12 cellular contexts compared by ENCODE assay signal in genomic region chr17:8068736-8069586, GRCh38. TPM values are rescaled to one million over a fixed set of nuclear protein-coding genes. Genes with fewer than 3 reads are reported as not detected.
DNase-seq lines count a peak whose midpoint lies in the region; ATAC-seq and TF ChIP-seq lines count a peak whose summit lies in the region.
"Had no signal": no experiment of that assay in that cellular context is flagged by ENCODE, and none has a peak within 500 bp of the region (broad histone marks: within the 10 kb centered on the region; RNA-seq: fewer than 3 reads in every experiment).

No MANE protein-coding gene starts in this region.

- peaks cover 0 to 31% (median 16%) of the 10 kb centered on the region in 12 donors for H3K4me1 ChIP-seq in heart left ventricle
- H3K4me1 ChIP-seq in sigmoid colon: peaks cover 0 to 18% (median 16%) of the 10 kb centered on the region in 4 donors

- no peaks in the 10 kb centered on the region for H3K9me3 ChIP-seq in heart left ventricle
- H3K9me3 ChIP-seq in sigmoid colon: no peaks in the 10 kb centered on the region

- TF ChIP-seq EP300 in sigmoid colon (IDR thresholded peaks at IDR 0.05): no peak

- no peaks in the 10 kb centered on the region for H3K36me3 ChIP-seq in heart left ventricle
- no peaks in the 10 kb centered on the region for H3K36me3 ChIP-seq in sigmoid colon

- H3K27me3 ChIP-seq in heart left ventricle (peaks cover 19 to 46% (median 38%) of the 10 kb centered on the region in 9 donors), sigmoid colon (peaks cover 13 to 50% (median 39%) of the 10 kb centered on the region in 3 donors)

- TF ChIP-seq POLR2A in NB4 (IDR thresholded peaks at IDR 0.05; ENCODE audit: extremely low read depth, insufficient read length) (no peak), heart left ventricle (IDR thresholded peaks at IDR 0.05) (no peak), sigmoid colon (IDR thresholded peaks at IDR 0.05) (no peak)

- H3K4me3 ChIP-seq in NB4 (ENCODE audit: low read depth, low read length) (no peak overlapping the region), heart left ventricle (no peak overlapping the region), sigmoid colon (no peak overlapping the region)
- H3K4me3 ChIP-seq: coronary artery had no signal

- 72 to 80% (median 75%) methylated on average over 6 to 9 of the region's 9 CpGs for WGBS in heart left ventricle, 4 donors
- 17 to 57% methylated on average over 9 of the region's 9 CpGs for WGBS in sigmoid colon, 2 donors

- peak; percentile 49 for DNase-seq in NB4 (ENCODE audit: low read depth)
- peak in 4 of 5 donors; percentile 31 to 74 (median 54) for DNase-seq in heart left ventricle
- DNase-seq in sigmoid colon: peak; percentile 76
- DNase-seq in GM19238 (ENCODE audit: insufficient read length, low spot score): no peak
- DNase-seq in NK-92 (lab: John Stamatoyannopoulos, UW; ENCODE audit: unreplicated experiment): no peak
- DNase-seq in nucleus accumbens (lab: John Stamatoyannopoulos, UW): no peak
- DNase-seq: activated naive CD8-positive, alpha-beta T cell treated with anti-CD3 and anti-CD28 coated beads, Interleukin-2, amount 50 U/mL, for 24 hours; immature natural killer cell; RPMI8226; stimulated activated CD4-positive, alpha-beta T cell treated with anti-CD3 and anti-CD28 coated beads, Interleukin-15, amount 100 ng/mL, for 24 hours had no signal

- intact Hi-C loops in heart left ventricle (cut with DNase I) (loop anchor here in 1 of 10 donors (10.0 kb wide), 1 partner anchor 226 kb away; the partner anchor contains the start of gene SLC25A35), sigmoid colon (cut with DNase I) (no loop called here)

- TF ChIP-seq CTCF in NB4 (IDR thresholded peaks at IDR 0.05; ENCODE audit: low read depth, low read length) (no peak), heart left ventricle (IDR thresholded peaks at IDR 0.05) (no peak), sigmoid colon (IDR thresholded peaks at IDR 0.05) (no peak)

- H3K27ac ChIP-seq in heart left ventricle: peak overlapping the region in 1 of 12 donors; percentile 19
- H3K27ac ChIP-seq in sigmoid colon: peak overlapping the region in 3 of 4 donors; percentile 29 to 42 (median 32)

- peak in 3 of 4 donors; percentile 40 to 63 (median 46) for ATAC-seq in heart left ventricle
- ATAC-seq: activated naive CD8-positive, alpha-beta T cell treated with anti-CD3 and anti-CD28 coated beads, Interleukin-2, amount 50 U/mL, for 24 hours had no signal

RNA-seq across cellular contexts. Expression of gene ALOX12B, which starts 18.6 kb away (rescaled TPM):
- not detected for total RNA-seq in heart left ventricle
- polyA plus RNA-seq in heart left ventricle: not detected
- total RNA-seq in sigmoid colon: not detected
- polyA plus RNA-seq in sigmoid colon: under 1 TPM in 1 of 3 donors, not detected in 2; 0.52 TPM

RNA-seq across cellular contexts. Expression of gene ALOX15B, which starts 30.1 kb away (rescaled TPM):
- 1 to 10 TPM in 1 of 9 donors, under 1 TPM in 4, not detected in 4; 0.07 to 2.2 (median 0.18) TPM for total RNA-seq in heart left ventricle
- 1 to 10 TPM in 1 of 2 donors, under 1 TPM in 1; 0.23 to 1.4 TPM for polyA plus RNA-seq in heart left ventricle
- total RNA-seq in sigmoid colon: 1 to 10 TPM; 2.8 to 5.3 (median 4.3) TPM
- 1 to 10 TPM; 1.2 to 3.2 (median 1.8) TPM for polyA plus RNA-seq in sigmoid colon
- polyA plus RNA-seq: immature natural killer cell, neural cell had no signal

RNA-seq across cellular contexts. Expression of gene ALOXE3, which starts 49.4 kb away (rescaled TPM):
- not detected for total RNA-seq in heart left ventricle
- polyA plus RNA-seq in heart left ventricle: under 1 TPM in 1 of 2 donors, not detected in 1; 0.12 TPM
- total RNA-seq in sigmoid colon: not detected
- polyA plus RNA-seq in sigmoid colon: under 1 TPM in 1 of 3 donors, not detected in 2; 0.17 TPM
- polyA plus RNA-seq: immature natural killer cell had no signal

RNA-seq across cellular contexts. Expression of gene HES7, which starts 54.9 kb away (rescaled TPM):
- total RNA-seq in heart left ventricle: under 1 TPM in 4 of 9 donors, not detected in 5; 0.17 to 0.76 (median 0.44) TPM
- under 1 TPM; 0.23 to 0.40 TPM for polyA plus RNA-seq in heart left ventricle
- not detected for total RNA-seq in sigmoid colon
- under 1 TPM in 1 of 3 donors, not detected in 2; 0.16 TPM for polyA plus RNA-seq in sigmoid colon
- polyA plus RNA-seq: immature natural killer cell had no signal

Comparison
In these comparisons a context has a peak if more than half of its experiments do, and no peak if none do; other contexts are left out.
1. DNase-seq: peak in NB4 (single experiment), heart left ventricle (4 of 5) and sigmoid colon (single experiment); none in GM19238 (single experiment), NK-92 (single experiment) and nucleus accumbens (0 of 56).